ENCODE assay signal across 19 cellular contexts in genomic region chr10:48557511-48558123, GRCh38. TPM values are rescaled to one million over a fixed set of nuclear protein-coding genes. Genes with fewer than 3 reads are reported as not detected.
A peak's percentile ranks its signal among the peaks of the same experiment; 100 is the strongest.
DNase-seq lines count a peak whose midpoint lies in the region; FAIRE-seq and TF ChIP-seq lines count a peak whose summit lies in the region.
"Had no signal": no experiment of that assay in that cellular context is flagged by ENCODE, and none has a peak within 500 bp of the region (broad histone marks: within the 10 kb centered on the region; RNA-seq: fewer than 3 reads in every experiment).

No MANE protein-coding gene starts in this region.

- H3K4me2 ChIP-seq in mesenchymal stem cell (ENCODE audit: low read length, poor library complexity, severe bottlenecking) = no peak overlapping the region

- no peaks in the 10 kb centered on the region for H3K9me3 Mint-ChIP-seq in HFFc6
- H3K9me3 Mint-ChIP-seq: CD4-positive, alpha-beta memory T cell had no signal

- H3K27ac ChIP-seq in mesenchymal stem cell (ENCODE audit: low read length, poor library complexity, severe bottlenecking) (no peak overlapping the region), transverse colon (no peak overlapping the region)

- no peak for FAIRE-seq in RCC 7860 (lab: Jason Lieb, UNC)
- FAIRE-seq: GM12892, H1 had no signal

- H3K36me3 ChIP-seq in mesenchymal stem cell (ENCODE audit: control insufficient read depth in 1 of 2, insufficient read depth in 2 of 2, low read depth in 1 of 2, low read length in 2 of 2) (peaks cover 21 to 89% of the 10 kb centered on the region in 2 experiments), transverse colon (no peaks in the 10 kb centered on the region)
- H3K36me3 ChIP-seq: BE2C had no signal

- no peak overlapping the region for H3K4ac ChIP-seq in mesenchymal stem cell (ENCODE audit: low read depth in 1 of 2, low read length in 2 of 2)

- no peak for TF ChIP-seq CTCF in HFFc6 (IDR thresholded peaks at IDR 0.05)
- TF ChIP-seq CTCF in GM13976 (IDR thresholded peaks at IDR 0.05; ENCODE audit: borderline replicate concordance, control extremely low read depth, extremely low read depth, insufficient read depth, missing control alignments) = no peak
- TF ChIP-seq CTCF in GM10266 (IDR thresholded peaks at IDR 0.05; ENCODE audit: control insufficient read depth, insufficient read depth, low read depth, missing control alignments) = no peak
- TF ChIP-seq CTCF in transverse colon (IDR thresholded peaks at IDR 0.05) = no peak

- H2BK120ac ChIP-seq in mesenchymal stem cell (ENCODE audit: low read depth, low read length) = no peak overlapping the region

- H3K27me3 ChIP-seq in mesenchymal stem cell (ENCODE audit: control insufficient read depth in 1 of 2, insufficient read depth in 1 of 2, low read length in 2 of 2) = no peaks in the 10 kb centered on the region
- H3K27me3 ChIP-seq in transverse colon = no peaks in the 10 kb centered on the region
- H3K27me3 ChIP-seq: BE2C had no signal

- no peak overlapping the region for H3K9ac ChIP-seq in mesenchymal stem cell (ENCODE audit: low read length)

- no peak overlapping the region for H2BK5ac ChIP-seq in mesenchymal stem cell (ENCODE audit: low read depth, low read length, poor library complexity, severe bottlenecking)

- no peak for TF ChIP-seq EP300 in transverse colon (IDR thresholded peaks at IDR 0.05; ENCODE audit: low read depth)

- H3K27ac Mint-ChIP-seq in HFFc6 = peak overlapping the region; percentile 87
- H3K27ac Mint-ChIP-seq: CD4-positive, alpha-beta memory T cell had no signal

- no peak overlapping the region for H4K91ac ChIP-seq in mesenchymal stem cell (ENCODE audit: low read length)

- TF ChIP-seq POLR2A in transverse colon (IDR thresholded peaks at IDR 0.05) = no peak

- no peaks in the 10 kb centered on the region for H3K27me3 Mint-ChIP-seq in HFFc6 (ENCODE audit: insufficient read depth)

- no peak overlapping the region for H2BK12ac ChIP-seq in mesenchymal stem cell (ENCODE audit: low read length in 2 of 2)

- peaks cover 37% of the 10 kb centered on the region for H3K4me1 Mint-ChIP-seq in HFFc6 (ENCODE audit: low read depth)
- H3K4me1 Mint-ChIP-seq: CD4-positive, alpha-beta memory T cell had no signal

- no peak overlapping the region for H2AFZ ChIP-seq in mesenchymal stem cell (ENCODE audit: low read depth, low read length)

- H3K4me3 Mint-ChIP-seq in HFFc6 = peak overlapping the region; percentile 42; the same call in 1 of the 2 replicates
- H3K4me3 Mint-ChIP-seq: CD4-positive, alpha-beta memory T cell had no signal

- H3K9me3 ChIP-seq in mesenchymal stem cell (ENCODE audit: control insufficient read depth, low read length) (no peaks in the 10 kb centered on the region), transverse colon (no peaks in the 10 kb centered on the region)
- H3K9me3 ChIP-seq: BE2C had no signal

- H3K4me1 ChIP-seq in mesenchymal stem cell (ENCODE audit: control insufficient read depth, insufficient read depth, low read depth, low read length) = peaks cover 2% of the 10 kb centered on the region
- no peaks in the 10 kb centered on the region for H3K4me1 ChIP-seq in transverse colon
- H3K4me1 ChIP-seq: BE2C had no signal

- no peak overlapping the region for H3K23ac ChIP-seq in mesenchymal stem cell (ENCODE audit: low read length in 2 of 2)

- no peak overlapping the region for H2BK15ac ChIP-seq in mesenchymal stem cell (ENCODE audit: low read depth, poor library complexity, severe bottlenecking)

- no peak overlapping the region for H2AK5ac ChIP-seq in mesenchymal stem cell (ENCODE audit: low read length, severe bottlenecking)

- H3K4me3 ChIP-seq in mesenchymal stem cell (ENCODE audit: insufficient read depth in 1 of 2, low read depth in 1 of 2, low read length in 2 of 2) = no peak overlapping the region
- no peak overlapping the region for H3K4me3 ChIP-seq in transverse colon

- H4K8ac ChIP-seq in mesenchymal stem cell (ENCODE audit: low read length) = peak overlapping the region; percentile 76

- intact Hi-C loops in transverse colon (cut with DNase I; ENCODE audit: low total_unique reads) = no loop called here

- in situ Hi-C loops in GM13976 (cut with MboI; ENCODE audit: low sequenced_read_pairs, unreplicated experiment) = no loop called here
- in situ Hi-C loops in transverse colon (cut with MboI; ENCODE audit: low pct_ligation_motif_present in 1 of 4, low pct_unique_long_range_greater_than_20kb in 1 of 4, low sequenced_read_pairs in 3 of 4) = loop anchor here in 2 of 4 donors (10.0 kb wide), 1 partner anchor 97 kb away; no protein-coding TSS in a partner anchor

- H3K79me1 ChIP-seq in mesenchymal stem cell (replicated peaks; ENCODE audit: low read length, poor library complexity, severe bottlenecking) = peaks cover 12% of the 10 kb centered on the region

- no peak overlapping the region for H3K14ac ChIP-seq in mesenchymal stem cell (ENCODE audit: low read length in 2 of 2)

- H3K18ac ChIP-seq in mesenchymal stem cell (ENCODE audit: low read depth in 1 of 2, low read length in 2 of 2) = peak overlapping the region in 1 of 2 experiments; percentile 40

- 80% methylated on average over 5 of the region's 5 CpGs for WGBS in mesenchymal stem cell
- WGBS in transverse colon (ENCODE audit: low coverage in 1 of 2), 2 donors = 73% methylated on average over 5 of the region's 5 CpGs; no CpG with 5 or more reads in 1 of the 2 donors

- DNase-seq in HFFc6 (peak; percentile 29), ecto neural progenitor cell (ENCODE audit: low spot score) (peak; percentile 19), mesenchymal stem cell (no peak), GM13976 (ENCODE audit: low spot score) (no peak), RCC 7860 (ENCODE audit: low spot score) (no peak), GM10266 (ENCODE audit: extremely low spot score) (no peak), transverse colon (no peak)
- DNase-seq: BE2C; CD4-positive, alpha-beta memory T cell; DND-41; GF-D8; KG1; NCI-H1436 treated with DMSO at 0.1 percent for 48 hours; NCI-H2081; NCI-H748 treated with DMSO at 0.1 percent for 48 hours; OCI-M1; RPMI8226 had no signal

- H3K36me3 Mint-ChIP-seq in HFFc6 (ENCODE audit: low read depth) = peaks cover 23% of the 10 kb centered on the region
- H3K36me3 Mint-ChIP-seq: CD4-positive, alpha-beta memory T cell had no signal

RNA-seq across cellular contexts. Expression of gene ARHGAP22, which starts 47.3 kb away (rescaled TPM):
- total RNA-seq in HFFc6 (2021; fragmentation: NEBNext Ultra II Directional; extraction: Animal tissue kit (Norgen Biotek cat#: 25700)) = 100 to 1,000 TPM in 1 of 6 experiments, 10 to 100 TPM in 5; 74.3 to 117 (median 95.7) TPM
- 14.3 TPM for polyA plus RNA-seq in mesenchymal stem cell (2013, experiment 1 of 2)
- 14.4 TPM for polyA plus RNA-seq in mesenchymal stem cell (2013, experiment 2 of 2)
- 1 to 10 TPM in 3 of 4 donors, not detected in 1; 1.4 to 3.4 (median 1.7) TPM for total RNA-seq in transverse colon
- polyA plus RNA-seq: CD4-positive, alpha-beta memory T cell had no signal

Comparison
In these comparisons a context has a peak if more than half of its experiments do, and no peak if none do; other contexts are left out.
1. DNase-seq: peak in HFFc6 (single experiment) and ecto neural progenitor cell (single experiment); none in mesenchymal stem cell (single experiment), GM13976 (single experiment), RCC 7860 (single experiment), GM10266 (single experiment) and transverse colon (single experiment).
2. RNA of gene ARHGAP22, which starts 47.3 kb away (total RNA-seq): 74.3 to 117 TPM in HFFc6; 1.4 to 3.4 TPM in transverse colon; every median in the first group is over 10 times any median in the second.